In genomic region chr17:17079761-17080160, GRCh38 we compare ENCODE assay signal across 16 cellular contexts. TPM values are rescaled to one million over a fixed set of nuclear protein-coding genes. Genes with fewer than 3 reads are reported as not detected.
DNase-seq lines count a peak whose midpoint lies in the region; ATAC-seq and TF ChIP-seq lines count a peak whose summit lies in the region.
"Had no signal": no experiment of that assay in that cellular context is flagged by ENCODE, and none has a peak within 500 bp of the region (broad histone marks: within the 10 kb centered on the region; RNA-seq: fewer than 3 reads in every experiment).

No MANE protein-coding gene starts in this region.

- H3K27me3 Mint-ChIP-seq in T-helper 17 cell: no peaks in the 10 kb centered on the region

- H3K36me3 ChIP-seq in gastroesophageal sphincter: peaks cover 0 to 53% of the 10 kb centered on the region in 2 donors
- peaks cover 48% of the 10 kb centered on the region for H3K36me3 ChIP-seq in lower lobe of right lung
- H3K36me3 ChIP-seq in stomach: peaks cover 12 to 61% (median 54%) of the 10 kb centered on the region in 4 donors

- TF ChIP-seq POLR2A in gastroesophageal sphincter (IDR thresholded peaks at IDR 0.05) (no peak), stomach (IDR thresholded peaks at IDR 0.05) (no peak)

- no peak for DNase-seq in T-helper 17 cell
- peak; percentile 79 for DNase-seq in lower lobe of right lung
- no peak for DNase-seq in stomach
- no peak for DNase-seq in NK-92 (lab: John Stamatoyannopoulos, UW; ENCODE audit: unreplicated experiment)
- DNase-seq: activated CD4-positive, alpha-beta T cell treated with anti-CD3 and anti-CD28 coated beads for 4 hours; brain microvascular endothelial cell; kidney glomerular epithelial cell; NCI-H2107; stimulated activated CD4-positive, alpha-beta T cell treated with anti-CD3 and anti-CD28 coated beads, Interleukin-2, amount 100 ng/mL, for 24 hours; stimulated activated naive CD4-positive, alpha-beta T cell had no signal

- TF ChIP-seq EP300 in gastroesophageal sphincter (IDR thresholded peaks at IDR 0.05): no peak
- no peak for TF ChIP-seq EP300 in stomach (IDR thresholded peaks at IDR 0.05)

- H3K4me3 Mint-ChIP-seq in T-helper 17 cell: no peak overlapping the region

- H3K4me1 Mint-ChIP-seq in T-helper 17 cell: peaks cover 30% of the 10 kb centered on the region

- H3K27me3 ChIP-seq in gastroesophageal sphincter (no peaks in the 10 kb centered on the region), lower lobe of right lung (ENCODE audit: low read depth) (no peaks in the 10 kb centered on the region), stomach (no peaks in the 10 kb centered on the region)
- H3K27me3 ChIP-seq: BLaER1, brain microvascular endothelial cell, neutrophil had no signal

- TF ChIP-seq CTCF in gastroesophageal sphincter (IDR thresholded peaks at IDR 0.05) (no peak), lower lobe of right lung (IDR thresholded peaks at IDR 0.05) (no peak), stomach (IDR thresholded peaks at IDR 0.05) (no peak)

- intact Hi-C loops in lower lobe of right lung (cut with DNase I): no loop called here
- intact Hi-C loops in stomach (cut with DNase I; ENCODE audit: low total_unique reads): no loop called here

- ATAC-seq in T-helper 17 cell (no peak), gastroesophageal sphincter (peak; percentile 47), lower lobe of right lung (peak; percentile 86 to 88), GM19455 (IDR thresholded peaks at IDR 0.05; ENCODE audit: unreplicated experiment) (no peak), GM19463 (IDR thresholded peaks at IDR 0.05; ENCODE audit: unreplicated experiment) (no peak), GM18867 (IDR thresholded peaks at IDR 0.05; ENCODE audit: unreplicated experiment) (no peak)

- H3K4me3 ChIP-seq in gastroesophageal sphincter (no peak overlapping the region), lower lobe of right lung (no peak overlapping the region), stomach (no peak overlapping the region)
- H3K4me3 ChIP-seq: BLaER1 had no signal

- WGBS in gastroesophageal sphincter (ENCODE audit: low coverage in 1 of 2), 2 donors: 53 to 67% methylated on average over 1 to 2 of the region's 6 CpGs
- 45 to 65% (median 54%) methylated on average over 5 to 6 of the region's 6 CpGs for WGBS in stomach, 5 donors

- peaks cover 0 to 71% (median 37%) of the 10 kb centered on the region in 3 donors for H3K4me1 ChIP-seq in gastroesophageal sphincter
- H3K4me1 ChIP-seq in lower lobe of right lung: peaks cover 69% of the 10 kb centered on the region
- H3K4me1 ChIP-seq in stomach: peaks cover 64 to 79% (median 65%) of the 10 kb centered on the region in 4 donors

- peak overlapping the region; percentile 53 for H3K27ac Mint-ChIP-seq in T-helper 17 cell

- H3K27ac ChIP-seq in gastroesophageal sphincter: peak overlapping the region in 1 of 4 donors; percentile 27
- peak overlapping the region; percentile 14 for H3K27ac ChIP-seq in lower lobe of right lung
- peak overlapping the region; percentile 19 to 64 (median 52) for H3K27ac ChIP-seq in stomach
- H3K27ac ChIP-seq: BLaER1, brain microvascular endothelial cell, neutrophil had no signal

- H3K36me3 Mint-ChIP-seq in T-helper 17 cell (ENCODE audit: low read depth): no peaks in the 10 kb centered on the region

- H3K9me3 ChIP-seq in T-helper 17 cell (ENCODE audit: control insufficient read depth, low read length, poor library complexity, severe bottlenecking) (no peaks in the 10 kb centered on the region), gastroesophageal sphincter (no peaks in the 10 kb centered on the region), lower lobe of right lung (no peaks in the 10 kb centered on the region), stomach (no peaks in the 10 kb centered on the region)
- H3K9me3 ChIP-seq: BLaER1, neutrophil had no signal

RNA-seq across cellular contexts. Expression of gene MPRIP, which starts 37.5 kb away (rescaled TPM):
- total RNA-seq in T-helper 17 cell (100 to 1,000 TPM; 268 to 269 TPM), gastroesophageal sphincter (100 to 1,000 TPM; 113 to 233 (median 155) TPM), lower lobe of right lung (232 TPM), stomach (100 to 1,000 TPM; 145 to 518 (median 261) TPM)
- 100 to 1,000 TPM in 2 of 3 donors, 10 to 100 TPM in 1; 80.2 to 123 (median 114) TPM for polyA plus RNA-seq in stomach

Comparison
In these comparisons a context has a peak if more than half of its experiments do, and no peak if none do; other contexts are left out.
1. ATAC-seq: peak in gastroesophageal sphincter (single experiment) and lower lobe of right lung (2 of 2); none in T-helper 17 cell (single experiment), GM19455 (single experiment), GM19463 (single experiment) and GM18867 (single experiment).